ENCODE assay signal across 1 cellular context in genomic region chr1:234373064-234373937, GRCh38.
TF ChIP-seq lines count a peak whose summit lies in the region.

TSS of gene COA6 (plus strand) at chr1:234373456. CDS start at chr1:234373467, 11 bp downstream.

TF ChIP-seq in K562, 482 proteins besides CTCF, POLR2A, EP300 and RAD21 (continued from another document and continues in another):
- TF ChIP-seq E2F1 (CRISPR knock-in tag; IDR thresholded peaks at IDR 0.05) (peak; percentile 50; the same call in 1 of the 2 replicates), E2F8 (IDR thresholded peaks at IDR 0.05; ENCODE audit: low read depth, partially characterized antibody) (peak; percentile 92), IRF9 (tag; IDR thresholded peaks at IDR 0.05) (peak; percentile 43; the same call in 1 of the 2 replicates), ZNF197 (CRISPR knock-in tag; IDR thresholded peaks at IDR 0.05; ENCODE audit: low read depth) (peak; percentile 86; the same call in 1 of the 2 replicates), HBP1 (CRISPR knock-in tag; IDR thresholded peaks at IDR 0.05) (peak; percentile 92), MNT (conservative IDR thresholded peaks at IDR 0.05) (peak; percentile 86 to 94), DDX20 (tag; IDR thresholded peaks at IDR 0.05; ENCODE audit: low read depth) (no peak), THAP12 (CRISPR knock-in tag; IDR thresholded peaks at IDR 0.05) (peak; percentile 95), NEUROD1 (IDR thresholded peaks at IDR 0.05; ENCODE audit: borderline replicate concordance, low read depth, low read length, partially characterized antibody) (peak; percentile 89), ZC3H11A (IDR thresholded peaks at IDR 0.05; ENCODE audit: low read depth, low read length) (0 out of 2 replicates have a peak, but pooled peaks have one; percentile 29), SRSF9 (IDR thresholded peaks at IDR 0.05; ENCODE audit: borderline replicate concordance, low read depth, low read length) (no peak), ARNT (IDR thresholded peaks at IDR 0.05) (peak; percentile 72 to 79; a peak in 2 of 4 replicates), MXI1 (IDR thresholded peaks at IDR 0.05; ENCODE audit: low read depth, low read length) (0 out of 2 replicates have a peak, but pooled peaks have one; percentile 11), ZNF407 (IDR thresholded peaks at IDR 0.05; ENCODE audit: low read depth) (peak; percentile 99), ASH1L (IDR thresholded peaks at IDR 0.05; ENCODE audit: borderline replicate concordance, low read depth, partially characterized antibody) (peak; percentile 68), WHSC1 (IDR thresholded peaks at IDR 0.05; ENCODE audit: low read length) (no peak), NFATC3 (IDR thresholded peaks at IDR 0.05) (peak; percentile 46; the same call in 1 of the 2 replicates), SP1 (CRISPR knock-in tag; IDR thresholded peaks at IDR 0.05) (peak; percentile 89), FOXK1 (CRISPR knock-in tag; IDR thresholded peaks at IDR 0.05; ENCODE audit: borderline replicate concordance) (peak; percentile 89), AFF1 (IDR thresholded peaks at IDR 0.05; ENCODE audit: low read depth in 1 of 2, partially characterized antibody in 2 of 2) (peak; percentile 74 to 85), TAF1 (IDR thresholded peaks at IDR 0.05; ENCODE audit: control insufficient read depth, extremely low read depth, insufficient read depth, low read length, severe bottlenecking) (peak; percentile 96), ZBTB2 (IDR thresholded peaks at IDR 0.05) (peak; percentile 63; the same call in 1 of the 2 replicates), MAFF (IDR thresholded peaks at IDR 0.05; ENCODE audit: low read length) (no peak), CHD1 (IDR thresholded peaks at IDR 0.05; ENCODE audit: low read length) (peak; percentile 35), GATAD2B (IDR thresholded peaks at IDR 0.05; ENCODE audit: borderline replicate concordance) (peak; percentile 58; the same call in 1 of the 2 replicates), TCF7 (IDR thresholded peaks at IDR 0.05; ENCODE audit: borderline replicate concordance) (peak; percentile 39; the same call in 1 of the 2 replicates), RBBP5 (IDR thresholded peaks at IDR 0.05; ENCODE audit: borderline replicate concordance, insufficient read depth, low read length, poor library complexity, severe bottlenecking) (peak; percentile 95)
